In the genomic region with DNA sequence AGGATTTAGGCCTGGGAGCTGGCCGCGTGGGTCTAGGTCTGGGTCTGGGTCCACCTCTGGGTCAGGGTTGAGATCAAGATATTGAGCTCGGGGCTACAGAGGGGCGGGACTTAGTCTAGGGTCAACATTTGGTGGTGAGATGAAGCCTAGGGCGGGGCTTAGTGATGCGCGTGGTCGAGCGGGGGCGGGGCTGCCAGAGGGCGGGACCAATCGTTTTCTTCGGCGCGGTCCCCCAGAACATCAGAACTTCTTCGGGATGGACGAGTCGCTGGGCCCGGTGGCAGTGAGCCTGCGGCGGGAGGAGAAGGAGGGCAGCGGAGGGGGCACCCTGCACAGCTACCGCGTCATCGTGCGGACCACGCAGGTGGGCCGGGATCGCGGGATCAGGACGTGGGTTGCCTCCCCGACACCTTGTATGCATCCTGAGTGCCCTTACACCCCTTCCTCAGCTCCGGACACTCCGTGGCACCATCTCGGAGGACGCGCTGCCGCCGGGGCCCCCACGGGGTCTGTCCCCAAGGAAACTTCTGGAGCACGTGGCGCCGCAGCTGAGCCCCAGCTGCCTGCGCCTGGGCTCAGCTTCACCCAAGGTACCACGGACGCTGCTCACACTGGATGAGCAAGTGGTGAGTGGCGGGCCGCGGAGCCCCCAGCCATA, we compare ENCODE assay signal across 1 cellular context.
TF ChIP-seq lines count a peak whose summit lies in the region.

No MANE protein-coding gene starts in this region.

TF ChIP-seq in HEK293, 187 proteins besides CTCF, POLR2A, EP300 and RAD21 (continued from another document):
- TF ChIP-seq SCRT2 (tag by site-specific recombination; IDR thresholded peaks at IDR 0.05) (no peak), SP2 (tag by site-specific recombination; IDR thresholded peaks at IDR 0.05) (peak; percentile 41)
